16 cellular contexts compared by ENCODE assay signal in the genomic region with DNA sequence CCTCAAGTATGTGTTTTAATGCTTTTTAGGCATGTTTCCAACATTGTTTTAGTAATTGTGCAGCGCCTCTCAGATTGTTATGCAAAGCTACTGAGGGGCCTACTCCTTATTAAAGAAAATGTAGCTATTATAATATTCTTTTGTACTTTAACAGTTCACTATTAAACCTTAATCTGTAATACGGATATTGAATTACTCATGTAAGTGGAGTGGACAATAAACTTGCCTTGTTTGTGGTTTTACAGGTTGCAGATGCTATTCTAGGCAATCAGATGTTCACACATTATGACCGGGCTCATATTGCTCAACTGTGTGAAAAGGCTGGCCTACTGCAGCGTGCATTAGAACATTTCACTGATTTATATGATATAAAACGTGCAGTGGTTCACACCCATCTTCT. TPM values are rescaled to one million over a fixed set of nuclear protein-coding genes. Genes with fewer than 3 reads are reported as not detected.
DNase-seq lines count a peak whose midpoint lies in the region; ATAC-seq, FAIRE-seq and TF ChIP-seq lines count a peak whose summit lies in the region.
"Had no signal": no experiment of that assay in that cellular context is flagged by ENCODE, and none has a peak within 500 bp of the region (broad histone marks: within the 10 kb centered on the region; RNA-seq: fewer than 3 reads in every experiment).

No MANE protein-coding gene starts in this region.

- peaks cover 11% of the 10 kb centered on the region for H3K36me3 ChIP-seq in bronchial epithelial cell (ENCODE audit: control insufficient read depth, insufficient read depth, low read length)
- H3K36me3 ChIP-seq in psoas muscle (ENCODE audit: insufficient read depth in 1 of 2, low read depth in 1 of 2): peaks cover 10 to 100% of the 10 kb centered on the region in 2 donors
- H3K36me3 ChIP-seq in gastroesophageal sphincter: peaks cover 22 to 96% of the 10 kb centered on the region in 2 donors

- WGBS in psoas muscle, 3 donors: 52 to 68% (median 56%) methylated on average over 5 of the region's 5 CpGs
- WGBS in gastroesophageal sphincter (ENCODE audit: low coverage in 1 of 2), 2 donors: 78 to 82% methylated on average over 5 of the region's 5 CpGs

- H3K4me3 ChIP-seq in bronchial epithelial cell (ENCODE audit: low read depth, low read length) (no peak overlapping the region), psoas muscle (no peak overlapping the region), gastroesophageal sphincter (no peak overlapping the region)
- H3K4me3 ChIP-seq: Peyer's patch, suprapubic skin had no signal

- no peak for TF ChIP-seq POLR2A in H54 (IDR thresholded peaks at IDR 0.05; ENCODE audit: low read depth, low read length)
- no peak for TF ChIP-seq POLR2A in GM12892 (IDR thresholded peaks at IDR 0.05; ENCODE audit: low read depth, low read length)
- no peak for TF ChIP-seq POLR2A in gastroesophageal sphincter (IDR thresholded peaks at IDR 0.05)

- H3K27me3 ChIP-seq in bronchial epithelial cell (ENCODE audit: control insufficient read depth, insufficient read depth, low read length) (no peaks in the 10 kb centered on the region), psoas muscle (ENCODE audit: insufficient read depth in 3 of 3, low read length in 2 of 3) (no peaks in the 10 kb centered on the region), gastroesophageal sphincter (no peaks in the 10 kb centered on the region)
- H3K27me3 ChIP-seq: Peyer's patch, suprapubic skin had no signal

- DNase-seq in H54 (ENCODE audit: insufficient read length, low spot score) (no peak), NCI-H1436 (lab: John Stamatoyannopoulos, UW) (peak; percentile 79), bronchial epithelial cell (ENCODE audit: low read depth) (peak; percentile 49), psoas muscle (no peak), GM12892 (ENCODE audit: insufficient read length) (no peak)
- DNase-seq: activated CD4-positive, alpha-beta T cell treated with anti-CD3 and anti-CD28 coated beads, Interleukin-2, amount 10 ng/mL, durations not matched to agents 7 days and 5 days; activated naive CD4-positive, alpha-beta T cell treated with anti-CD3 and anti-CD28 coated beads, Interleukin-2, amount 10 ng/mL, durations not matched to agents 7 days and 5 days; HFFc6; kidney; NCI-H524; Peyer's patch; stimulated activated CD4-positive, alpha-beta T cell treated with anti-CD3 and anti-CD28 coated beads, Interleukin-2, amount 100 ng/mL, for 48 hours had no signal

- FAIRE-seq in H54 (lab: Jason Lieb, UNC) (peak; percentile 70), bronchial epithelial cell (lab: Jason Lieb, UNC) (no peak), GM12892 (lab: Jason Lieb, UNC) (no peak)
- FAIRE-seq: kidney had no signal

- no peaks in the 10 kb centered on the region for H3K9me3 ChIP-seq in psoas muscle
- H3K9me3 ChIP-seq in gastroesophageal sphincter: no peaks in the 10 kb centered on the region
- H3K9me3 ChIP-seq: Peyer's patch, suprapubic skin had no signal

- ATAC-seq in psoas muscle: peak; percentile 43 to 88 (median 79)
- no peak for ATAC-seq in gastroesophageal sphincter
- no peak for ATAC-seq in GM21381 (IDR thresholded peaks at IDR 0.05; ENCODE audit: unreplicated experiment)
- ATAC-seq: sciatic nerve had no signal

- no peak for TF ChIP-seq CTCF in bronchial epithelial cell (IDR thresholded peaks at IDR 0.05; ENCODE audit: insufficient read depth, low read length, severe bottlenecking)
- TF ChIP-seq CTCF in psoas muscle (IDR thresholded peaks at IDR 0.05): no peak
- no peak for TF ChIP-seq CTCF in gastroesophageal sphincter (IDR thresholded peaks at IDR 0.05)

- intact Hi-C loops in psoas muscle (cut with DNase I): no loop called here

- H3K27ac ChIP-seq in psoas muscle: no peak overlapping the region
- H3K27ac ChIP-seq in gastroesophageal sphincter: no peak overlapping the region
- H3K27ac ChIP-seq: Peyer's patch, suprapubic skin had no signal

- no peak for TF ChIP-seq EP300 in gastroesophageal sphincter (IDR thresholded peaks at IDR 0.05)

- H3K4me1 ChIP-seq in psoas muscle (no peaks in the 10 kb centered on the region), gastroesophageal sphincter (peaks cover 0 to 16% (median 8%) of the 10 kb centered on the region in 3 donors)
- H3K4me1 ChIP-seq: suprapubic skin had no signal

RNA-seq across cellular contexts. Expression of gene PTRH2, which starts 41.0 kb away (rescaled TPM):
- total RNA-seq in bronchial epithelial cell (34.0 and 37.4 TPM in 2 replicates), psoas muscle (10 to 100 TPM; 11.4 to 28.8 (median 16.1) TPM), gastroesophageal sphincter (10 to 100 TPM; 16.6 to 26.0 (median 24.3) TPM)
- 10 to 100 TPM; 31.2 to 43.1 (median 34.7) TPM for polyA plus RNA-seq in psoas muscle
- polyA plus RNA-seq in GM12892 (2012; ENCODE audit: missing spikeins): 43.2 TPM

RNA-seq across cellular contexts. Expression of gene VMP1, which starts 41.2 kb away (rescaled TPM):
- total RNA-seq in bronchial epithelial cell (120 and 141 TPM in 2 replicates), psoas muscle (10 to 100 TPM; 37.9 to 66.5 (median 54.1) TPM), gastroesophageal sphincter (100 to 1,000 TPM in 1 of 4 donors, 10 to 100 TPM in 3; 50.8 to 175 (median 85.0) TPM)
- polyA plus RNA-seq in psoas muscle: 100 to 1,000 TPM in 1 of 3 donors, 10 to 100 TPM in 2; 31.3 to 115 (median 70.5) TPM
- 93.2 TPM for polyA plus RNA-seq in GM12892 (2012; ENCODE audit: missing spikeins)

RNA-seq across cellular contexts. Expression of gene CLTC, which starts 46.5 kb away (rescaled TPM):
- total RNA-seq in bronchial epithelial cell (251 and 258 TPM in 2 replicates), psoas muscle (100 to 1,000 TPM in 3 of 4 donors, 10 to 100 TPM in 1; 92.4 to 156 (median 128) TPM), gastroesophageal sphincter (100 to 1,000 TPM; 290 to 342 (median 317) TPM)
- polyA plus RNA-seq in psoas muscle: 100 to 1,000 TPM in 2 of 3 donors, 10 to 100 TPM in 1; 61.4 to 124 (median 111) TPM
- 78.8 TPM for polyA plus RNA-seq in GM12892 (2012; ENCODE audit: missing spikeins)

Comparison
In these comparisons a context has a peak if more than half of its experiments do, and no peak if none do; other contexts are left out.
1. DNase-seq: peak in NCI-H1436 (single experiment) and bronchial epithelial cell (single experiment); none in H54 (single experiment), psoas muscle (0 of 2) and GM12892 (single experiment).
2. ATAC-seq: peak in psoas muscle (4 of 4); none in gastroesophageal sphincter (single experiment) and GM21381 (single experiment).